ENCODE assay signal across 10 cellular contexts in genomic region chr19:1263198-1263597, GRCh38. TPM values are rescaled to one million over a fixed set of nuclear protein-coding genes. Genes with fewer than 3 reads are reported as not detected.
DNase-seq lines count a peak whose midpoint lies in the region; ATAC-seq and TF ChIP-seq lines count a peak whose summit lies in the region.
"Had no signal": no experiment of that assay in that cellular context is flagged by ENCODE, and none has a peak within 500 bp of the region (broad histone marks: within the 10 kb centered on the region; RNA-seq: fewer than 3 reads in every experiment).

No MANE protein-coding gene starts in this region.

- H3K9me3 ChIP-seq in thyroid gland = no peaks in the 10 kb centered on the region

- intact Hi-C loops in activated T-helper 2 cell treated with anti-CD3 and anti-CD28 coated beads, Interferon-gamma antibody, Interleukin-2, Interleukin-4, amounts not matched to agents 10 μg/mL and 5 μg/mL and 100 μg/mL, durations not matched to agents 14 hours and 24 hours and 36 hours (cut with micrococcal nuclease) = no loop called here
- intact Hi-C loops in thyroid gland (cut with DNase I) = no loop called here

- no peak for ATAC-seq in activated naive CD4-positive, alpha-beta T cell treated with anti-CD3 and anti-CD28 coated beads, Interleukin-2, amount 50 U/mL, for 72 hours
- ATAC-seq in HG03175 (IDR thresholded peaks at IDR 0.05; ENCODE audit: unreplicated experiment) = no peak
- ATAC-seq in HG03139 (IDR thresholded peaks at IDR 0.05; ENCODE audit: unreplicated experiment) = no peak

- no peaks in the 10 kb centered on the region for H3K27me3 Mint-ChIP-seq in activated naive CD4-positive, alpha-beta T cell treated with anti-CD3 and anti-CD28 coated beads, Interleukin-2, amount 50 U/mL, for 24 hours
- no peaks in the 10 kb centered on the region for H3K27me3 Mint-ChIP-seq in activated T-helper 2 cell treated with anti-CD3 and anti-CD28 coated beads, Interferon-gamma antibody, Interleukin-2, Interleukin-4, amounts not matched to agents 10 μg/mL and 5 μg/mL and 100 μg/mL, durations not matched to agents 14 hours and 24 hours and 36 hours (ENCODE audit: low read depth)

- H3K36me3 ChIP-seq in mesendoderm (ENCODE audit: control insufficient read depth, insufficient read depth, low read length) = no peaks in the 10 kb centered on the region
- H3K36me3 ChIP-seq in thyroid gland = peaks cover 0 to 6% of the 10 kb centered on the region in 2 donors

- peaks cover 11% of the 10 kb centered on the region for H3K4me1 ChIP-seq in mesendoderm (ENCODE audit: control insufficient read depth, low read depth, low read length)
- H3K4me1 ChIP-seq in thyroid gland = peaks cover 60 to 88% of the 10 kb centered on the region in 2 donors

- no peak overlapping the region for H2BK15ac ChIP-seq in mesendoderm (replicated peaks; ENCODE audit: low read depth)

- H2BK5ac ChIP-seq in mesendoderm (ENCODE audit: low read length) = no peak overlapping the region

- H3K79me1 ChIP-seq in mesendoderm (ENCODE audit: low read length) = no peaks in the 10 kb centered on the region

- H3K4ac ChIP-seq in mesendoderm (ENCODE audit: low read depth, low read length) = no peak overlapping the region

- peaks cover 54% of the 10 kb centered on the region for H3K4me1 Mint-ChIP-seq in activated naive CD4-positive, alpha-beta T cell treated with anti-CD3 and anti-CD28 coated beads, Interleukin-2, amount 50 U/mL, for 24 hours
- peaks cover 42% of the 10 kb centered on the region for H3K4me1 Mint-ChIP-seq in activated T-helper 2 cell treated with anti-CD3 and anti-CD28 coated beads, Interferon-gamma antibody, Interleukin-2, Interleukin-4, amounts not matched to agents 10 μg/mL and 5 μg/mL and 100 μg/mL, durations not matched to agents 14 hours and 24 hours and 36 hours (ENCODE audit: low read depth)

- no peak overlapping the region for H3K4me3 ChIP-seq in mesendoderm (ENCODE audit: low read length)
- no peak overlapping the region for H3K4me3 ChIP-seq in thyroid gland (replicated peaks in 1 of 3)

- no peak for TF ChIP-seq POLR2A in thyroid gland (IDR thresholded peaks at IDR 0.05)

- H4K8ac ChIP-seq in mesendoderm (ENCODE audit: low read depth, low read length) = no peak overlapping the region

- peak overlapping the region; percentile 86 for H3K56ac ChIP-seq in mesendoderm (ENCODE audit: low read length)

- no peak overlapping the region for H3K4me2 ChIP-seq in mesendoderm (ENCODE audit: low read length)

- no peak overlapping the region for H3K9ac ChIP-seq in mesendoderm (ENCODE audit: low read length)

- no peaks in the 10 kb centered on the region for H3K79me2 ChIP-seq in mesendoderm (ENCODE audit: control insufficient read depth, insufficient read depth, low read length)

- H3K27ac ChIP-seq in mesendoderm (ENCODE audit: low read depth, low read length) (no peak overlapping the region), thyroid gland (peak overlapping the region; percentile 95 to 97 (median 96))
- H3K27ac ChIP-seq: HL-60 had no signal

- H3K4me3 Mint-ChIP-seq in activated naive CD4-positive, alpha-beta T cell treated with anti-CD3 and anti-CD28 coated beads, Interleukin-2, amount 50 U/mL, for 24 hours = peak overlapping the region; percentile 15
- peak overlapping the region; percentile 3 for H3K4me3 Mint-ChIP-seq in activated T-helper 2 cell treated with anti-CD3 and anti-CD28 coated beads, Interferon-gamma antibody, Interleukin-2, Interleukin-4, amounts not matched to agents 10 μg/mL and 5 μg/mL and 100 μg/mL, durations not matched to agents 14 hours and 24 hours and 36 hours (ENCODE audit: low read depth)

- H2AK5ac ChIP-seq in mesendoderm (ENCODE audit: low read length) = no peak overlapping the region

- no peak for DNase-seq in activated naive CD4-positive, alpha-beta T cell treated with anti-CD3 and anti-CD28 coated beads, Interleukin-2, amount 50 U/mL, for 72 hours (ENCODE audit: low spot score in 2 of 2)
- no peak for DNase-seq in activated T-helper 2 cell treated with anti-CD3 and anti-CD28 coated beads, Interferon-gamma antibody, Interleukin-2, Interleukin-4, amounts not matched to agents 10 μg/mL and 5 μg/mL and 100 μg/mL, durations not matched to agents 14 hours and 24 hours and 36 hours (ENCODE audit: low spot score)
- DNase-seq in mesendoderm (no peak), thyroid gland (peak; percentile 68 to 75), NCI-H1694 (lab: John Stamatoyannopoulos, UW) (no peak)
- DNase-seq: foreskin melanocyte had no signal

- no peak overlapping the region for H4K5ac ChIP-seq in mesendoderm (ENCODE audit: low read length)

- no peak for TF ChIP-seq CTCF in thyroid gland (IDR thresholded peaks at IDR 0.05)

- H3K27ac Mint-ChIP-seq in activated naive CD4-positive, alpha-beta T cell treated with anti-CD3 and anti-CD28 coated beads, Interleukin-2, amount 50 U/mL, for 24 hours = peak overlapping the region; percentile 23
- peak overlapping the region in 1 of 2 donors; percentile 53 for H3K27ac Mint-ChIP-seq in activated naive CD4-positive, alpha-beta T cell treated with anti-CD3 and anti-CD28 coated beads, Interleukin-2, amount 50 U/mL, for 72 hours
- H3K27ac Mint-ChIP-seq in activated T-helper 2 cell treated with anti-CD3 and anti-CD28 coated beads, Interferon-gamma antibody, Interleukin-2, Interleukin-4, amounts not matched to agents 10 μg/mL and 5 μg/mL and 100 μg/mL, durations not matched to agents 14 hours and 24 hours and 36 hours = peak overlapping the region; percentile 15

- H3K18ac ChIP-seq in mesendoderm (ENCODE audit: low read length) = no peak overlapping the region

- WGBS in mesendoderm (ENCODE audit: extremely low coverage, insufficient coverage, low lambda C conversion rate) = no CpG with 5 or more reads among the region's 5 CpGs
- 37 to 46% methylated on average over 5 of the region's 5 CpGs for WGBS in thyroid gland, 2 donors

- no peak overlapping the region for H3K23ac ChIP-seq in mesendoderm (ENCODE audit: low read length)

- H3K27me3 ChIP-seq in mesendoderm (ENCODE audit: insufficient read depth, low read length, poor library complexity) (no peaks in the 10 kb centered on the region), thyroid gland (no peaks in the 10 kb centered on the region)

- H2BK120ac ChIP-seq in mesendoderm (ENCODE audit: low read depth, low read length) = no peak overlapping the region

- H3K9me3 Mint-ChIP-seq in activated naive CD4-positive, alpha-beta T cell treated with anti-CD3 and anti-CD28 coated beads, Interleukin-2, amount 50 U/mL, for 24 hours = no peaks in the 10 kb centered on the region
- no peaks in the 10 kb centered on the region for H3K9me3 Mint-ChIP-seq in activated naive CD4-positive, alpha-beta T cell treated with anti-CD3 and anti-CD28 coated beads, Interleukin-2, amount 50 U/mL, for 72 hours
- no peaks in the 10 kb centered on the region for H3K9me3 Mint-ChIP-seq in activated T-helper 2 cell treated with anti-CD3 and anti-CD28 coated beads, Interferon-gamma antibody, Interleukin-2, Interleukin-4, amounts not matched to agents 10 μg/mL and 5 μg/mL and 100 μg/mL, durations not matched to agents 14 hours and 24 hours and 36 hours

- H3K36me3 Mint-ChIP-seq in activated naive CD4-positive, alpha-beta T cell treated with anti-CD3 and anti-CD28 coated beads, Interleukin-2, amount 50 U/mL, for 24 hours = no peaks in the 10 kb centered on the region
- peaks cover 9 to 21% of the 10 kb centered on the region in 2 donors for H3K36me3 Mint-ChIP-seq in activated naive CD4-positive, alpha-beta T cell treated with anti-CD3 and anti-CD28 coated beads, Interleukin-2, amount 50 U/mL, for 72 hours
- H3K36me3 Mint-ChIP-seq in activated T-helper 2 cell treated with anti-CD3 and anti-CD28 coated beads, Interferon-gamma antibody, Interleukin-2, Interleukin-4, amounts not matched to agents 10 μg/mL and 5 μg/mL and 100 μg/mL, durations not matched to agents 14 hours and 24 hours and 36 hours (ENCODE audit: low read depth) = peaks cover 13% of the 10 kb centered on the region

RNA-seq across cellular contexts. Expression of gene CIRBP, which starts 5.9 kb away (rescaled TPM):
- total RNA-seq in activated naive CD4-positive, alpha-beta T cell treated with anti-CD3 and anti-CD28 coated beads, Interleukin-2, amount 50 U/mL, for 72 hours = 100 to 1,000 TPM; 148 to 157 TPM
- 214 and 226 TPM in 2 replicates for total RNA-seq in activated T-helper 2 cell treated with anti-CD3 and anti-CD28 coated beads, Interferon-gamma antibody, Interleukin-2, Interleukin-4, amounts not matched to agents 10 μg/mL and 5 μg/mL and 100 μg/mL, durations not matched to agents 14 hours and 24 hours and 36 hours
- polyA plus RNA-seq in mesendoderm (2013, experiment 1 of 2) = 93.3 TPM
- polyA plus RNA-seq in mesendoderm (2013, experiment 2 of 2) = 93.6 TPM
- total RNA-seq in thyroid gland = 1,000 to 10,000 TPM in 2 of 4 donors, 100 to 1,000 TPM in 2; 679 to 1,194 (median 893) TPM

RNA-seq across cellular contexts. Expression of gene FAM174C, which starts 12.1 kb away (rescaled TPM):
- total RNA-seq in activated naive CD4-positive, alpha-beta T cell treated with anti-CD3 and anti-CD28 coated beads, Interleukin-2, amount 50 U/mL, for 72 hours = 10 to 100 TPM; 42.1 to 76.0 TPM
- total RNA-seq in activated T-helper 2 cell treated with anti-CD3 and anti-CD28 coated beads, Interferon-gamma antibody, Interleukin-2, Interleukin-4, amounts not matched to agents 10 μg/mL and 5 μg/mL and 100 μg/mL, durations not matched to agents 14 hours and 24 hours and 36 hours = 91.7 and 99.4 TPM in 2 replicates
- polyA plus RNA-seq in mesendoderm (2013, experiment 1 of 2) = 55.7 TPM
- polyA plus RNA-seq in mesendoderm (2013, experiment 2 of 2) = 57.0 TPM
- 100 to 1,000 TPM in 1 of 4 donors, 10 to 100 TPM in 3; 50.8 to 114 (median 64.6) TPM for total RNA-seq in thyroid gland

RNA-seq across cellular contexts. Expression of gene MIDN, which starts 14.8 kb away (rescaled TPM):
- 100 to 1,000 TPM in 1 of 2 donors, 10 to 100 TPM in 1; 52.9 to 113 TPM for total RNA-seq in activated naive CD4-positive, alpha-beta T cell treated with anti-CD3 and anti-CD28 coated beads, Interleukin-2, amount 50 U/mL, for 72 hours
- 84.7 and 85.4 TPM in 2 replicates for total RNA-seq in activated T-helper 2 cell treated with anti-CD3 and anti-CD28 coated beads, Interferon-gamma antibody, Interleukin-2, Interleukin-4, amounts not matched to agents 10 μg/mL and 5 μg/mL and 100 μg/mL, durations not matched to agents 14 hours and 24 hours and 36 hours
- 133 TPM for polyA plus RNA-seq in mesendoderm (2013, experiment 1 of 2)
- polyA plus RNA-seq in mesendoderm (2013, experiment 2 of 2) = 131 TPM
- total RNA-seq in thyroid gland = 10 to 100 TPM; 16.2 to 89.2 (median 17.9) TPM

RNA-seq across cellular contexts. Expression of gene ATP5F1D, which starts 21.6 kb away (rescaled TPM):
- 100 to 1,000 TPM; 114 to 201 TPM for total RNA-seq in activated naive CD4-positive, alpha-beta T cell treated with anti-CD3 and anti-CD28 coated beads, Interleukin-2, amount 50 U/mL, for 72 hours
- total RNA-seq in activated T-helper 2 cell treated with anti-CD3 and anti-CD28 coated beads, Interferon-gamma antibody, Interleukin-2, Interleukin-4, amounts not matched to agents 10 μg/mL and 5 μg/mL and 100 μg/mL, durations not matched to agents 14 hours and 24 hours and 36 hours = 233 and 240 TPM in 2 replicates
- polyA plus RNA-seq in mesendoderm (2013, experiment 1 of 2) = 127 TPM
- 122 TPM for polyA plus RNA-seq in mesendoderm (2013, experiment 2 of 2)
- 100 to 1,000 TPM in 1 of 4 donors, 10 to 100 TPM in 3; 39.2 to 182 (median 83.0) TPM for total RNA-seq in thyroid gland

RNA-seq across cellular contexts. Expression of gene EFNA2, which starts 22.5 kb away (rescaled TPM):
- under 1 TPM in 1 of 2 donors, not detected in 1; 0.25 TPM for total RNA-seq in activated naive CD4-positive, alpha-beta T cell treated with anti-CD3 and anti-CD28 coated beads, Interleukin-2, amount 50 U/mL, for 72 hours
- total RNA-seq in activated T-helper 2 cell treated with anti-CD3 and anti-CD28 coated beads, Interferon-gamma antibody, Interleukin-2, Interleukin-4, amounts not matched to agents 10 μg/mL and 5 μg/mL and 100 μg/mL, durations not matched to agents 14 hours and 24 hours and 36 hours = not detected in 2 replicates
- polyA plus RNA-seq in mesendoderm (2013, experiment 1 of 2) = 3.5 TPM
- 3.4 TPM for polyA plus RNA-seq in mesendoderm (2013, experiment 2 of 2)
- not detected for total RNA-seq in thyroid gland

Comparison
In these comparisons a context has a peak if more than half of its experiments do, and no peak if none do; other contexts are left out.
1. DNase-seq: peak in thyroid gland (2 of 2); none in activated naive CD4-positive, alpha-beta T cell treated with anti-CD3 and anti-CD28 coated beads, Interleukin-2, amount 50 U/mL, for 72 hours (0 of 2), activated T-helper 2 cell treated with anti-CD3 and anti-CD28 coated beads, Interferon-gamma antibody, Interleukin-2, Interleukin-4, amounts not matched to agents 10 μg/mL and 5 μg/mL and 100 μg/mL, durations not matched to agents 14 hours and 24 hours and 36 hours (single experiment), mesendoderm (single experiment) and NCI-H1694 (single experiment).